Comparison of ENCODE assay signal across 18 cellular contexts in the genomic region with DNA sequence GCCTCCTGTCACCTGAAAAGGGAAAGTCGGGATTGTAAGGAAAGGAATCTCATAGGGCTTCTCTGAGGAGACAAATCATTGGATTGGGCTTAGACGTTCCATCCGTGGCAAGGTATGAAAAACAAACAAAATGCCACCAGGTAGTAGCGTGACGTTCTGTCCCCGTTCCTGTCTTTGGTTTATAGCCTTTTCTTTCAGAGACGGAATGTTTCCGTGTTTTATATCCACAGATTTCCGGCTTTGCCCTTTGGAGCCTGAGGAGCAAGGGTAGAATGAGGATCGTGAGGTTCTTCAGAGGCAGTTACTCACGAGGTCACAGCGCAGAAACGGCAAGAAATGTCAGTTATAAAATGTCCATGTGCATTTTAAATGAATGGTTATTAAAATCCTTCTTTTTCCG.
"Had no signal": no experiment of that assay in that cellular context is flagged by ENCODE, and none has a peak within 500 bp of the region (broad histone marks: within the 10 kb centered on the region; RNA-seq: fewer than 3 reads in every experiment).

No MANE protein-coding gene starts in this region.

- ATAC-seq: foreskin keratinocyte, gastroesophageal sphincter, heart left ventricle, left ventricle myocardium superior had no signal

- DNase-seq: colonic mucosa; dermis blood vessel endothelial cell; dorsolateral prefrontal cortex; effector CD4-positive, alpha-beta T cell; effector memory CD4-positive, alpha-beta T cell; foreskin keratinocyte; heart left ventricle; hippocampal formation; immature natural killer cell; islet precursor cell; kidney; kidney glomerular epithelial cell; left lung; left ventricle myocardium superior; lower lobe of right lung; mesenchymal stem cell had no signal

- H3K4me1 ChIP-seq: colonic mucosa, foreskin keratinocyte, gastroesophageal sphincter, heart left ventricle, left lung, lower lobe of right lung had no signal

- H3K36me3 ChIP-seq: colonic mucosa, esophagus muscularis mucosa, gastroesophageal sphincter, heart left ventricle, left lung, lower lobe of right lung had no signal

- H3K9me3 ChIP-seq: colonic mucosa, esophagus muscularis mucosa, gastroesophageal sphincter, heart left ventricle, left lung, lower lobe of right lung had no signal

- H3K27ac ChIP-seq: colonic mucosa, dorsolateral prefrontal cortex, esophagus muscularis mucosa, foreskin keratinocyte, gastroesophageal sphincter, heart left ventricle, left lung, lower lobe of right lung had no signal

- H3K27me3 ChIP-seq: colonic mucosa, foreskin keratinocyte had no signal

- H3K4me3 ChIP-seq: colonic mucosa, dorsolateral prefrontal cortex, heart left ventricle, left lung, lower lobe of right lung had no signal
